In the genomic region with DNA sequence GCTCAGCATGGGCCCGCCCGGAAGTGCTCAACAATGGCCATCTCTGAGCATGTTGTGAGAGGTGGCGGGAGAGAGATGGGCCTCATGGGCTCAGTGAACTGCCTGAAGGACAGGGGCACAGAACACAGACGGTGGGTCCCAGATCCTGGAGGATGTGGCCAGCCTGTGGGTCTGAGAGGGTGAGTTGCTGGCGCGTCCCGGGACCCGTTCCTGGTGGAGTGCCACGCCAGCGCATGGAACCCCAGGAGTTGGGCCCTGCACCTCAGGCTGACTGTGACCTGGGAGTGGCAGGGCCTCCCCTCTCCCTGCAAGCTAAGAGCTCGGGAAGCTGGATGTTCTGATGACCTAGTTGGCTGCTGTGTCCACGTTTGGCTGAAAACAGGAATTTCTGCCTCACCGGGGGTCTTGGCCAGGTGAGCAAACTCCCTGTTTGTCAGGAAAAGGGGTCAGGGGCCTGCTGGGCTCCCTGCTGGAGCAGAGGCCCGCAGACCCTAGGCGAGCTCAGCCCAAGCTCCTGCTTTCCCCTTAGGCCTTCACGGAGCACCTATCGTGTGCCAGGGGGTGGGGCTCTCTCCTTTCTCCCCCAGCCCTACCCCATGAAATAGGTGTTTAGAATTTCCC, we compare ENCODE assay signal across 18 cellular contexts. TPM values are rescaled to one million over a fixed set of nuclear protein-coding genes. Genes with fewer than 3 reads are reported as not detected.
A peak's percentile ranks its signal among the peaks of the same experiment; 100 is the strongest.
DNase-seq lines count a peak whose midpoint lies in the region; ATAC-seq and TF ChIP-seq lines count a peak whose summit lies in the region.
"Had no signal": no experiment of that assay in that cellular context is flagged by ENCODE, and none has a peak within 500 bp of the region (broad histone marks: within the 10 kb centered on the region; RNA-seq: fewer than 3 reads in every experiment).

No MANE protein-coding gene starts in this region.

- ATAC-seq in heart left ventricle (no peak), upper lobe of left lung (ENCODE audit: low FRiP score in 2 of 2) (no peak)
- ATAC-seq: activated T-helper 17 cell treated with anti-CD3 and anti-CD28 coated beads, Interleukin-2, amount 50 U/mL, for 72 hours had no signal

- no peak for TF ChIP-seq EP300 in upper lobe of left lung (IDR thresholded peaks at IDR 0.05)

- 80 to 86% (median 85%) methylated on average over 4 to 17 of the region's 17 CpGs for WGBS in heart left ventricle, 4 donors
- WGBS in upper lobe of left lung, 2 donors = 80 to 84% methylated on average over 9 to 17 of the region's 17 CpGs

- POLR2A ChIA-PET in MCF 10A (lab: Yijun Ruan, JAX) = interaction anchor here (0.5 to 1.4 kb wide), 3 partner anchors 11 to 225 kb away, joined by 3 to 4 read pairs (median 3); no protein-coding TSS in a partner anchor

- intact Hi-C loops in breast epithelium (cut with DNase I; ENCODE audit: low total_unique reads) (no loop called here), MCF 10A (cut with micrococcal nuclease) (no loop called here), heart left ventricle (cut with DNase I) (no loop called here)

- no TSS peak for BruUV-seq in MCF 10A (replicated peaks; lab: Mats Ljungman, UMichigan)

- H3K9me3 ChIP-seq in breast epithelium (no peaks in the 10 kb centered on the region), heart left ventricle (no peaks in the 10 kb centered on the region), osteoblast (ENCODE audit: low read depth, low read length) (no peaks in the 10 kb centered on the region), upper lobe of left lung (no peaks in the 10 kb centered on the region)
- H3K9me3 ChIP-seq: SJSA1 had no signal

- no peak overlapping the region for H3K4me3 ChIP-seq in breast epithelium
- no peak overlapping the region for H3K4me3 ChIP-seq in heart left ventricle
- H3K4me3 ChIP-seq in osteoblast (ENCODE audit: insufficient read depth, low read length) = no peak overlapping the region
- H3K4me3 ChIP-seq in upper lobe of left lung = no peak overlapping the region
- H3K4me3 ChIP-seq: dorsolateral prefrontal cortex, SJSA1 had no signal

- CTCF ChIA-PET in MCF 10A (lab: Yijun Ruan, JAX) = interaction anchor here (0.6 to 1.4 kb wide), 3 partner anchors 21 to 768 kb away, joined by 3 to 5 read pairs (median 5); no protein-coding TSS in a partner anchor

- no peak overlapping the region for H3K27ac Mint-ChIP-seq in MCF 10A (ENCODE audit: low read depth, unreplicated experiment)
- H3K27ac Mint-ChIP-seq: activated T-helper 17 cell treated with anti-CD3 and anti-CD28 coated beads, Interleukin-2, amount 50 U/mL, for 72 hours had no signal

- H3K36me3 ChIP-seq in breast epithelium (no peaks in the 10 kb centered on the region), heart left ventricle (peaks cover 0 to 38% (median 31%) of the 10 kb centered on the region in 9 donors), osteoblast (ENCODE audit: insufficient read depth, low read length) (peaks cover 30% of the 10 kb centered on the region), upper lobe of left lung (peaks cover 0 to 37% (median 12%) of the 10 kb centered on the region in 4 donors)
- H3K36me3 ChIP-seq: SJSA1 had no signal

- H3K27me3 ChIP-seq in breast epithelium (no peaks in the 10 kb centered on the region), heart left ventricle (no peaks in the 10 kb centered on the region), osteoblast (ENCODE audit: insufficient read depth, low read length) (no peaks in the 10 kb centered on the region), upper lobe of left lung (no peaks in the 10 kb centered on the region)
- H3K27me3 ChIP-seq: SJSA1 had no signal

- H3K27me3 Mint-ChIP-seq in MCF 10A (ENCODE audit: insufficient read depth, unreplicated experiment) = no peaks in the 10 kb centered on the region

- no peak overlapping the region for H2AFZ ChIP-seq in osteoblast (ENCODE audit: low read length)

- H3K4me3 Mint-ChIP-seq in MCF 10A (ENCODE audit: unreplicated experiment) = no peak overlapping the region
- H3K4me3 Mint-ChIP-seq: activated T-helper 17 cell treated with anti-CD3 and anti-CD28 coated beads, Interleukin-2, amount 50 U/mL, for 72 hours had no signal

- H3K9me3 Mint-ChIP-seq in MCF 10A (ENCODE audit: unreplicated experiment) = no peaks in the 10 kb centered on the region
- H3K9me3 Mint-ChIP-seq: activated T-helper 17 cell treated with anti-CD3 and anti-CD28 coated beads, Interleukin-2, amount 50 U/mL, for 72 hours had no signal

- no peaks in the 10 kb centered on the region for H3K79me2 ChIP-seq in osteoblast (ENCODE audit: insufficient read depth, low read length)

- no peaks in the 10 kb centered on the region for H3K4me1 Mint-ChIP-seq in MCF 10A (ENCODE audit: insufficient read depth, unreplicated experiment)
- H3K4me1 Mint-ChIP-seq: activated T-helper 17 cell treated with anti-CD3 and anti-CD28 coated beads, Interleukin-2, amount 50 U/mL, for 72 hours had no signal

- H3K27ac ChIP-seq in breast epithelium = peak overlapping the region; percentile 33 to 89
- H3K27ac ChIP-seq in heart left ventricle = peak overlapping the region in 10 of 12 donors; percentile 45 to 88 (median 72)
- no peak overlapping the region for H3K27ac ChIP-seq in osteoblast (ENCODE audit: low read depth, low read length)
- H3K27ac ChIP-seq in upper lobe of left lung = peak overlapping the region; percentile 30 to 79 (median 72)

- TF ChIP-seq CTCF in breast epithelium (IDR thresholded peaks at IDR 0.05) (no peak), MCF 10A (IDR thresholded peaks at IDR 0.05; ENCODE audit: unreplicated experiment) (no peak), heart left ventricle (IDR thresholded peaks at IDR 0.05) (no peak), osteoblast (IDR thresholded peaks at IDR 0.05; ENCODE audit: extremely low read depth, low read depth, low read length) (no peak), upper lobe of left lung (IDR thresholded peaks at IDR 0.05) (peak in 1 of 6 experiments; percentile 10)

- peaks cover 9% of the 10 kb centered on the region for H4K20me1 ChIP-seq in osteoblast (ENCODE audit: insufficient read depth, low read length)

- peak in 1 of 2 donors; percentile 49 for DNase-seq in breast epithelium (ENCODE audit: low spot score in 2 of 2)
- no peak for DNase-seq in MCF 10A (ENCODE audit: unreplicated experiment)
- no peak for DNase-seq in heart left ventricle
- DNase-seq in osteoblast (ENCODE audit: insufficient read length, low spot score, missing footprints) = peak; percentile 53
- DNase-seq in upper lobe of left lung = peak; percentile 18 to 73
- DNase-seq in kidney tubule cell (ENCODE audit: low spot score) = no peak
- no peak for DNase-seq in activated CD4-positive, alpha-beta T cell treated with anti-CD3 and anti-CD28 coated beads, Interleukin-2, amount 50 U/mL, for 4 hours
- no peak for DNase-seq in NCI-H345 treated with DMSO at 0.1 percent for 48 hours (lab: John Stamatoyannopoulos, UW; ENCODE audit: unreplicated experiment)
- DNase-seq: activated CD4-positive, alpha-beta T cell treated with anti-CD3 and anti-CD28 coated beads, Interleukin-2, amount 50 U/mL, for 1 hour; mammary epithelial cell; NCI-H1694 treated with DMSO at 0.1 percent for 48 hours; NCI-H510A; nucleus accumbens; small intestine had no signal

- H3K4me1 ChIP-seq in breast epithelium (no peaks in the 10 kb centered on the region), heart left ventricle (peaks cover 4 to 75% (median 31%) of the 10 kb centered on the region in 12 donors), osteoblast (ENCODE audit: insufficient read depth, low read length) (peaks cover 12% of the 10 kb centered on the region), upper lobe of left lung (peaks cover 8 to 39% (median 26%) of the 10 kb centered on the region in 4 donors)

- no peaks in the 10 kb centered on the region for H3K36me3 Mint-ChIP-seq in MCF 10A (ENCODE audit: insufficient read depth, unreplicated experiment)

- no peak overlapping the region for H3K4me2 ChIP-seq in osteoblast (ENCODE audit: insufficient read depth, low read length)

- no peak for TF ChIP-seq POLR2A in breast epithelium (IDR thresholded peaks at IDR 0.05)
- TF ChIP-seq POLR2A in heart left ventricle (IDR thresholded peaks at IDR 0.05) = no peak
- no peak for TF ChIP-seq POLR2A in upper lobe of left lung (IDR thresholded peaks at IDR 0.05)

RNA-seq across cellular contexts. Expression of gene LRRC32, which starts 15.0 kb away (rescaled TPM):
- total RNA-seq in breast epithelium (10 to 100 TPM in 2 of 3 donors, 1 to 10 TPM in 1; 7.5 to 56.0 (median 42.6) TPM), MCF 10A (2022) (not detected in 2 replicates), heart left ventricle (10 to 100 TPM; 20.1 to 67.1 (median 26.9) TPM), osteoblast (37.6 and 41.3 TPM in 2 replicates), upper lobe of left lung (100 to 1,000 TPM in 1 of 6 donors, 10 to 100 TPM in 5; 41.3 to 118 (median 60.3) TPM)
- polyA plus RNA-seq in heart left ventricle = 10 to 100 TPM; 46.4 to 79.0 TPM
- total RNA-seq: G401 had no signal
- polyA plus RNA-seq: mammary epithelial cell had no signal

Comparison
In these comparisons a context has a peak if more than half of its experiments do, and no peak if none do; other contexts are left out.
1. DNase-seq: peak in osteoblast (single experiment) and upper lobe of left lung (2 of 2); none in MCF 10A (single experiment), heart left ventricle (0 of 5), kidney tubule cell (single experiment), activated CD4-positive, alpha-beta T cell treated with anti-CD3 and anti-CD28 coated beads, Interleukin-2, amount 50 U/mL, for 4 hours (0 of 2) and NCI-H345 treated with DMSO at 0.1 percent for 48 hours (single experiment).